In the genomic region with DNA sequence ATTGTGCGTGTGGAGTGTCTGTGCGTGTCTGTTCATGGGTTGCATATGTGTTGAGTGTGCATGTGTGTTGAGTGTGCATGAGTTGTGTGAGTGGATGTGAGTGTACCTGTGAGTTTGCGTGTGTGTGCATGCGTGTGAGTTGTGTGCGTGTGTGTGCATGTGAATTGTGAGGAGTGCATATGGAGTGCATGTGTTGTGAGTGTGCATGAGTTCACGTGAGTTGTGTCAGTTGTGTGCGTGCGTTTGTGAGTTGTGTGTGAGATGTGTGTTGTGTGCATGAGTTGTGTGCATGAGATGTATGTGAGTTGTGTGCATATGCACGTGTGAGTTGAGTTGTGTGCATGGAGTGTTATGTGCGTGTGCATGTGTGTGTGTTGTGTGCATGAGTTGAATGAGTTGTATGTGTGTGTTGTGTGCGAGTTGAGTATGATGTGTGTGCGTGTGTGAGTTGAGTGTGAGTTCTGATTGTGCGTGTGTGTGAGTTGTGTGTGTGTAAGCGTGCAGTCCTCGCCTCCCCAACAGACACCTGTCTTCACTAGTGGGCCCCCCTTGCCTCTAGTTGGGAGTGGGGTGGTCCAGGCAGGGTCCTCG, we compare ENCODE assay signal across 20 cellular contexts. TPM values are rescaled to one million over a fixed set of nuclear protein-coding genes. Genes with fewer than 3 reads are reported as not detected.
DNase-seq lines count a peak whose midpoint lies in the region; ATAC-seq, FAIRE-seq and TF ChIP-seq lines count a peak whose summit lies in the region.
"Had no signal": no experiment of that assay in that cellular context is flagged by ENCODE, and none has a peak within 500 bp of the region (broad histone marks: within the 10 kb centered on the region; RNA-seq: fewer than 3 reads in every experiment).

No MANE protein-coding gene starts in this region.

- H3K9ac ChIP-seq in GM12878 (ENCODE audit: control insufficient read depth, insufficient read depth, low read length) (no peak overlapping the region), neuronal stem cell (ENCODE audit: low read depth, low read length, poor library complexity) (no peak overlapping the region)
- H3K9ac ChIP-seq: GM23248 had no signal

- H2BK12ac ChIP-seq in neuronal stem cell (ENCODE audit: low read length) = no peak overlapping the region

- H3K36me3 ChIP-seq in Caco-2 (ENCODE audit: control insufficient read depth, insufficient read depth, low read length) = peaks cover 3% of the 10 kb centered on the region; the same call in 1 of the 2 replicates
- peaks cover 11 to 83% of the 10 kb centered on the region in 2 experiments; a peak in 2 of 3 replicates for H3K36me3 ChIP-seq in HEK293 (ENCODE audit: control insufficient read depth in 2 of 2, insufficient read depth in 1 of 2, low read length in 2 of 2)
- H3K36me3 ChIP-seq in GM12878 (ENCODE audit: control insufficient read depth in 2 of 2, insufficient read depth in 2 of 2, low read length in 1 of 2) = peaks cover 14 to 28% of the 10 kb centered on the region in 2 experiments; a peak in 3 of 4 replicates
- peaks cover 32 to 86% of the 10 kb centered on the region in 2 donors for H3K36me3 ChIP-seq in neuronal stem cell (replicated peaks in 1 of 2; ENCODE audit: control insufficient read depth in 2 of 2, insufficient read depth in 2 of 2, low read length in 2 of 2)

- peak overlapping the region; percentile 66 for H4K8ac ChIP-seq in neuronal stem cell (ENCODE audit: low read depth, low read length)

- no peak for FAIRE-seq in GM12878 (lab: Jason Lieb, UNC)
- FAIRE-seq: A204.1, GM18507 had no signal

- peak overlapping the region; percentile 13 for H3K4ac ChIP-seq in neuronal stem cell (ENCODE audit: low read length)

- H2BK5ac ChIP-seq in neuronal stem cell (ENCODE audit: low read length) = peak overlapping the region; percentile 32

- intact Hi-C loops in Caco-2 (cut with micrococcal nuclease; ENCODE audit: unreplicated experiment) = no loop called here
- intact Hi-C loops in GM12878 (cut with micrococcal nuclease; ENCODE audit: unreplicated experiment) = no loop called here

- H3K18ac ChIP-seq in neuronal stem cell (ENCODE audit: low read length) = peak overlapping the region; percentile 11

- no peak for TF ChIP-seq POLR2A in GM12878 (IDR thresholded peaks at IDR 0.05; ENCODE audit: low read depth, low read length)

- POLR2A ChIA-PET in Caco-2 (lab: Charles Lee) (no interaction called here), HEK293 (lab: Yijun Ruan, JAX) (no interaction called here), GM12878 (lab: Charles Lee) (no interaction called here)

- no peak overlapping the region for H2AK5ac ChIP-seq in neuronal stem cell (ENCODE audit: low read depth, low read length)

- H3K4me3 Mint-ChIP-seq in Caco-2 (ENCODE audit: unreplicated experiment) = no peak overlapping the region
- H3K4me3 Mint-ChIP-seq: CD4-positive, alpha-beta memory T cell; HFFc6 had no signal

- no peaks in the 10 kb centered on the region for H3K9me3 Mint-ChIP-seq in Caco-2 (ENCODE audit: unreplicated experiment)
- H3K9me3 Mint-ChIP-seq: CD4-positive, alpha-beta memory T cell; HFFc6 had no signal

- H3K4me1 Mint-ChIP-seq in Caco-2 (ENCODE audit: low read depth, unreplicated experiment) = no peaks in the 10 kb centered on the region

- H3K79me2 ChIP-seq in GM12878 (ENCODE audit: control insufficient read depth, insufficient read depth, low read length) = peaks cover 23% of the 10 kb centered on the region

- peak overlapping the region; percentile 82 for H4K91ac ChIP-seq in neuronal stem cell (ENCODE audit: low read depth, low read length, poor library complexity)

- H3K4me2 ChIP-seq in GM12878 (ENCODE audit: control insufficient read depth, insufficient read depth) = no peak overlapping the region
- H3K4me2 ChIP-seq in neuronal stem cell (ENCODE audit: insufficient read depth, low read length, poor library complexity, severe bottlenecking) = no peak overlapping the region

- no peaks in the 10 kb centered on the region for H3K4me1 ChIP-seq in Caco-2
- no peaks in the 10 kb centered on the region for H3K4me1 ChIP-seq in HEK293 (ENCODE audit: control insufficient read depth, insufficient read depth, low read length)
- H3K4me1 ChIP-seq in GM12878 (ENCODE audit: control insufficient read depth, insufficient read depth, low read length) = no peaks in the 10 kb centered on the region
- peaks cover 10 to 19% of the 10 kb centered on the region in 2 donors for H3K4me1 ChIP-seq in neuronal stem cell (ENCODE audit: control insufficient read depth in 2 of 2, insufficient read depth in 1 of 2, low read depth in 1 of 2, low read length in 2 of 2)
- H3K4me1 ChIP-seq: BE2C had no signal

- H3K27ac ChIP-seq in HEK293 (ENCODE audit: extremely low read depth, low read depth, low read length) = no peak overlapping the region
- no peak overlapping the region for H3K27ac ChIP-seq in GM12878 (ENCODE audit: control insufficient read depth, insufficient read depth)
- no peak overlapping the region for H3K27ac ChIP-seq in neuronal stem cell (replicated peaks; ENCODE audit: low read length)
- H3K27ac ChIP-seq: C4-2B, GM23248 had no signal

- DNase-seq in Caco-2 = no peak
- no peak for DNase-seq in GM12878 (ENCODE audit: low read depth, low spot score)
- no peak for DNase-seq in neuronal stem cell (ENCODE audit: low spot score)
- DNase-seq in NCI-H446 treated with DMSO at 0.1 percent for 48 hours (lab: John Stamatoyannopoulos, UW) = no peak
- DNase-seq in COLO829 (ENCODE audit: low spot score) = no peak
- DNase-seq: BE2C; CD4-positive, alpha-beta memory T cell; COR-L47; DMS53; GF-D8; GM23248; H7; HFFc6; KG1 had no signal

- no peak overlapping the region for H3K4me3 ChIP-seq in Caco-2 (ENCODE audit: low read depth, low read length)
- H3K4me3 ChIP-seq in HEK293 (ENCODE audit: low read depth, low read length) = no peak overlapping the region
- no peak overlapping the region for H3K4me3 ChIP-seq in GM12878
- H3K4me3 ChIP-seq in neuronal stem cell (ENCODE audit: low read length in 2 of 2) = peak overlapping the region in 1 of 2 donors; percentile 38
- H3K4me3 ChIP-seq: GM23248 had no signal

- TF ChIP-seq RAD21 in GM12878 (IDR thresholded peaks at IDR 0.05; ENCODE audit: insufficient read depth, low read depth, low read length) = no peak

- peaks cover 53% of the 10 kb centered on the region for H3K36me3 Mint-ChIP-seq in Caco-2 (ENCODE audit: insufficient read depth, unreplicated experiment)

- H3K27ac Mint-ChIP-seq in Caco-2 (ENCODE audit: unreplicated experiment) = no peak overlapping the region
- H3K27ac Mint-ChIP-seq: CD4-positive, alpha-beta memory T cell; HFFc6 had no signal

- no peaks in the 10 kb centered on the region for H3K27me3 Mint-ChIP-seq in Caco-2 (ENCODE audit: insufficient read depth, unreplicated experiment)
- H3K27me3 Mint-ChIP-seq: CD4-positive, alpha-beta memory T cell had no signal

- WGBS in GM12878 (ENCODE audit: insufficient coverage, insufficient replicate concordance, low lambda C conversion rate, missing lambda C conversion rate) = 93% methylated on average over 15 of the region's 16 CpGs
- 100% methylated on average over 2 to 7 of the region's 16 CpGs for WGBS in neuronal stem cell (ENCODE audit: extremely low coverage in 2 of 2, insufficient read length in 2 of 2, insufficient replicate concordance in 1 of 2), 2 donors

- RAD21 ChIA-PET in GM12878 (lab: Charles Lee; ENCODE audit: unreplicated experiment) = no interaction called here

- H3K23ac ChIP-seq in neuronal stem cell (ENCODE audit: low read depth, low read length, poor library complexity) = peak overlapping the region; percentile 16

- H2BK15ac ChIP-seq in neuronal stem cell (ENCODE audit: low read length) = no peak overlapping the region

- H3K14ac ChIP-seq in neuronal stem cell (ENCODE audit: low read length) = peak overlapping the region; percentile 59

- CTCF ChIA-PET in Caco-2 (lab: Charles Lee) (no interaction called here), HEK293 (lab: Yijun Ruan, JAX) (interaction anchor here (0.8 kb wide), 1 partner anchor 366 kb away, joined by 4 read pairs; no protein-coding TSS in a partner anchor), GM12878 (lab: Yijun Ruan, JAX) (no interaction called here)

- H4K20me1 ChIP-seq in GM12878 (ENCODE audit: control insufficient read depth, insufficient read depth) = peaks cover 3% of the 10 kb centered on the region; the same call in 1 of the 2 replicates

- BruUV-seq in Caco-2 (replicated peaks; lab: Mats Ljungman, UMichigan) = TSS peak; percentile 9
- BruUV-seq in GM12878 (replicated peaks; lab: Mats Ljungman, UMichigan) = TSS peak; percentile 40

- no peak overlapping the region for H2BK120ac ChIP-seq in neuronal stem cell (ENCODE audit: low read depth, low read length)

- SMC1A ChIA-PET in GM12878 (lab: Charles Lee; ENCODE audit: uncharacterized antibody, unreplicated experiment) = no interaction called here

- H3K79me1 ChIP-seq in neuronal stem cell (ENCODE audit: low read depth, low read length) = peaks cover 38% of the 10 kb centered on the region

- TF ChIP-seq CTCF in Caco-2 (IDR thresholded peaks at IDR 0.05; ENCODE audit: insufficient read depth in 1 of 2, low read depth in 1 of 2, low read length in 1 of 2, severe bottlenecking in 1 of 2, unreplicated experiment in 1 of 2) = no peak
- TF ChIP-seq CTCF in HEK293 (tag by site-specific recombination; IDR thresholded peaks at IDR 0.05) = no peak
- TF ChIP-seq CTCF in GM12878 (IDR thresholded peaks at IDR 0.05 in 2 of 3, conservative IDR thresholded peaks at IDR 0.05 in 1 of 3; ENCODE audit: control insufficient read depth in 2 of 3, extremely low read depth in 1 of 3, insufficient read depth in 1 of 3, low read depth in 3 of 3, low read length in 3 of 3) = no peak

- ATAC-seq in GM12878 (no peak), HG02852 (IDR thresholded peaks at IDR 0.05; ENCODE audit: unreplicated experiment) (no peak)

- H3K9me3 ChIP-seq in Caco-2 = no peaks in the 10 kb centered on the region
- no peaks in the 10 kb centered on the region for H3K9me3 ChIP-seq in HEK293 (ENCODE audit: control insufficient read depth, insufficient read depth, low read depth, low read length)
- no peaks in the 10 kb centered on the region for H3K9me3 ChIP-seq in GM12878 (replicated peaks; ENCODE audit: control insufficient read depth, insufficient read depth, low read length)
- H3K9me3 ChIP-seq in neuronal stem cell (replicated peaks in 1 of 2; ENCODE audit: control insufficient read depth in 2 of 2, insufficient read depth in 1 of 2, low read depth in 1 of 2, low read length in 2 of 2) = peaks cover 0 to 6% of the 10 kb centered on the region in 2 donors
- H3K9me3 ChIP-seq: BE2C had no signal

- H3K27me3 ChIP-seq in Caco-2 (replicated peaks; ENCODE audit: control insufficient read depth, insufficient read depth, low read length) = no peaks in the 10 kb centered on the region
- no peaks in the 10 kb centered on the region for H3K27me3 ChIP-seq in GM12878 (replicated peaks in 1 of 2; ENCODE audit: control insufficient read depth in 2 of 2, insufficient read depth in 2 of 2, low read length in 1 of 2)
- H3K27me3 ChIP-seq in neuronal stem cell (ENCODE audit: control insufficient read depth in 3 of 3, insufficient read depth in 3 of 3, low read depth in 1 of 3, low read length in 3 of 3) = peaks cover 0 to 1% (median 0%) of the 10 kb centered on the region in 3 experiments
- H3K27me3 ChIP-seq: BE2C had no signal

- no peak overlapping the region for H2AFZ ChIP-seq in GM12878 (ENCODE audit: control insufficient read depth, low read depth, low read length)
- H2AFZ ChIP-seq in neuronal stem cell (ENCODE audit: low read length) = no peak overlapping the region
- H2AFZ ChIP-seq: GM23248 had no signal

- no peak for TF ChIP-seq EP300 in GM12878 (IDR thresholded peaks at IDR 0.05; ENCODE audit: borderline replicate concordance in 1 of 2, control insufficient read depth in 1 of 2, low read depth in 2 of 2, low read length in 2 of 2)

- in situ Hi-C loops in GM12878 (cut with MboI) = no loop called here

RNA-seq across cellular contexts. Expression of gene TFDP1, which starts 29.3 kb away (rescaled TPM):
- 136 and 140 TPM in 2 replicates for total RNA-seq in Caco-2 (2022)
- 42.4 and 43.0 TPM in 2 replicates for total RNA-seq in GM12878 (2013; cell fraction: nucleolus; rRNA removed)
- total RNA-seq in GM12878 (2014; rRNA removed) = 97.9 and 115 TPM in 2 replicates
- total RNA-seq in GM12878 (2014; rRNA removed; fragmentation: Illumina TruSeq; extraction: Trizol) = 95.4 and 98.3 TPM in 2 replicates
- total RNA-seq in GM12878 (2021) = 182 and 186 TPM in 2 replicates
- 58.4 TPM for polyA plus RNA-seq in GM12878 (2011; ENCODE audit: low read depth)
- 139 and 163 TPM in 2 replicates for polyA plus RNA-seq in GM12878 (2011; rRNA removed)
- 106 and 121 TPM in 2 replicates for polyA plus RNA-seq in GM12878 (2011; cell fraction: cytosol; rRNA removed)
- 99.3 and 112 TPM in 2 replicates for polyA plus RNA-seq in GM12878 (2011; cell fraction: nucleus; rRNA removed)
- 81.8 and 94.0 TPM in 2 replicates for polyA plus RNA-seq in GM12878 (2012)
- 182 and 225 TPM in 2 replicates for polyA plus RNA-seq in GM12878 (2014; fragmentation: Illumina TruSeq; extraction: Trizol)
- 10 to 100 TPM; 64.0 to 95.8 TPM for polyA plus RNA-seq in GM12878 (2014; fragmentation: Nextera tagmentation; extraction: Ambion mirVana)
- polyA plus RNA-seq in GM12878 (2014; rRNA removed) = 163 and 164 TPM in 2 replicates
- 100 to 1,000 TPM in 1 of 2 experiments, 10 to 100 TPM in 1; 37.7 to 254 TPM for polyA plus RNA-seq in GM12878 (2016; fragmentation: Nextera tagmentation; extraction: Ambion mirVana)
- 81.7 and 94.1 TPM in 2 replicates for polyA minus RNA-seq in GM12878 (2011; rRNA and poly(A)+ RNA removed)
- polyA minus RNA-seq in GM12878 (2011; cell fraction: cytosol; rRNA and poly(A)+ RNA removed) = 47.7 and 58.7 TPM in 2 replicates
- 15.1 and 26.8 TPM in 2 replicates for polyA minus RNA-seq in GM12878 (2011; cell fraction: nucleus; rRNA and poly(A)+ RNA removed)
- polyA plus RNA-seq in neuronal stem cell (2013, experiment 1 of 2) = 74.2 TPM
- 75.8 TPM for polyA plus RNA-seq in neuronal stem cell (2013, experiment 2 of 2)

RNA-seq across cellular contexts. Expression of gene ATP4B, which starts 44.1 kb away (rescaled TPM):
- total RNA-seq in Caco-2 (2022) (not detected in 2 replicates), GM12878 (2014; rRNA removed) (0.16 TPM in 1 of 2 replicates, not detected in the other), GM12878 (2014; rRNA removed; fragmentation: Illumina TruSeq; extraction: Trizol) (0.18 TPM in 1 of 2 replicates, not detected in the other), GM12878 (2021) (0.19 TPM in 1 of 2 replicates, not detected in the other)
- not detected in 2 replicates for total RNA-seq in GM12878 (2013; cell fraction: nucleolus; rRNA removed)
- 0.24 TPM for polyA plus RNA-seq in GM12878 (2011; ENCODE audit: low read depth)
- polyA plus RNA-seq in GM12878 (2011; rRNA removed) (not detected in 2 replicates), GM12878 (2014; fragmentation: Illumina TruSeq; extraction: Trizol) (0.09 TPM in 1 of 2 replicates, not detected in the other), GM12878 (2014; fragmentation: Nextera tagmentation; extraction: Ambion mirVana) (under 1 TPM; 0.05 to 0.32 TPM), GM12878 (2014; rRNA removed) (0.16 and 0.33 TPM in 2 replicates), GM12878 (2016; fragmentation: Nextera tagmentation; extraction: Ambion mirVana) (under 1 TPM; 0.11 to 0.29 TPM)
- polyA plus RNA-seq in GM12878 (2011; cell fraction: cytosol; rRNA removed) = not detected in 2 replicates
- not detected in 2 replicates for polyA plus RNA-seq in GM12878 (2011; cell fraction: nucleus; rRNA removed)
- 0.43 and 0.62 TPM in 2 replicates for polyA plus RNA-seq in GM12878 (2012)
- not detected in 2 replicates for polyA minus RNA-seq in GM12878 (2011; rRNA and poly(A)+ RNA removed)
- not detected in 2 replicates for polyA minus RNA-seq in GM12878 (2011; cell fraction: cytosol; rRNA and poly(A)+ RNA removed)
- polyA minus RNA-seq in GM12878 (2011; cell fraction: nucleus; rRNA and poly(A)+ RNA removed) = not detected in 2 replicates
- polyA plus RNA-seq in neuronal stem cell (2013, experiment 1 of 2) = not detected
- not detected for polyA plus RNA-seq in neuronal stem cell (2013, experiment 2 of 2)
- total RNA-seq: CD4-positive, alpha-beta memory T cell; GM23248; HFFc6 had no signal
- polyA plus RNA-seq: AG04450, GM23248 had no signal

RNA-seq across cellular contexts. Expression of gene GRK1, which starts 53.1 kb away (rescaled TPM):
- total RNA-seq in Caco-2 (2022) (0.19 TPM in 1 of 2 replicates, not detected in the other), GM12878 (2014; rRNA removed) (under 0.01 TPM in 1 of 2 replicates, not detected in the other), GM12878 (2014; rRNA removed; fragmentation: Illumina TruSeq; extraction: Trizol) (not detected in 2 replicates), GM12878 (2021) (not detected in 2 replicates)
- 0.08 TPM in 1 of 2 replicates, not detected in the other for total RNA-seq in GM12878 (2013; cell fraction: nucleolus; rRNA removed)
- not detected for polyA plus RNA-seq in GM12878 (2011; ENCODE audit: low read depth)
- polyA plus RNA-seq in GM12878 (2011; rRNA removed) (not detected in 2 replicates), GM12878 (2014; fragmentation: Illumina TruSeq; extraction: Trizol) (not detected in 2 replicates), GM12878 (2014; fragmentation: Nextera tagmentation; extraction: Ambion mirVana) (not detected), GM12878 (2014; rRNA removed) (0.04 TPM in 1 of 2 replicates, not detected in the other), GM12878 (2016; fragmentation: Nextera tagmentation; extraction: Ambion mirVana) (not detected)
- polyA plus RNA-seq in GM12878 (2011; cell fraction: cytosol; rRNA removed) = not detected in 2 replicates
- 0.03 and 0.04 TPM in 2 replicates for polyA plus RNA-seq in GM12878 (2011; cell fraction: nucleus; rRNA removed)
- polyA plus RNA-seq in GM12878 (2012) = 0.05 and 0.08 TPM in 2 replicates
- not detected in 2 replicates for polyA minus RNA-seq in GM12878 (2011; rRNA and poly(A)+ RNA removed)
- polyA minus RNA-seq in GM12878 (2011; cell fraction: cytosol; rRNA and poly(A)+ RNA removed) = not detected in 2 replicates
- under 0.01 and 0.19 TPM in 2 replicates for polyA minus RNA-seq in GM12878 (2011; cell fraction: nucleus; rRNA and poly(A)+ RNA removed)
- 0.11 TPM for polyA plus RNA-seq in neuronal stem cell (2013, experiment 1 of 2)
- polyA plus RNA-seq in neuronal stem cell (2013, experiment 2 of 2) = 0.10 TPM
- total RNA-seq: CD4-positive, alpha-beta memory T cell; GM23248; HFFc6 had no signal
- polyA plus RNA-seq: AG04450; CD4-positive, alpha-beta memory T cell; GM23248 had no signal
